1 cellular context compared by ENCODE assay signal in the genomic region with DNA sequence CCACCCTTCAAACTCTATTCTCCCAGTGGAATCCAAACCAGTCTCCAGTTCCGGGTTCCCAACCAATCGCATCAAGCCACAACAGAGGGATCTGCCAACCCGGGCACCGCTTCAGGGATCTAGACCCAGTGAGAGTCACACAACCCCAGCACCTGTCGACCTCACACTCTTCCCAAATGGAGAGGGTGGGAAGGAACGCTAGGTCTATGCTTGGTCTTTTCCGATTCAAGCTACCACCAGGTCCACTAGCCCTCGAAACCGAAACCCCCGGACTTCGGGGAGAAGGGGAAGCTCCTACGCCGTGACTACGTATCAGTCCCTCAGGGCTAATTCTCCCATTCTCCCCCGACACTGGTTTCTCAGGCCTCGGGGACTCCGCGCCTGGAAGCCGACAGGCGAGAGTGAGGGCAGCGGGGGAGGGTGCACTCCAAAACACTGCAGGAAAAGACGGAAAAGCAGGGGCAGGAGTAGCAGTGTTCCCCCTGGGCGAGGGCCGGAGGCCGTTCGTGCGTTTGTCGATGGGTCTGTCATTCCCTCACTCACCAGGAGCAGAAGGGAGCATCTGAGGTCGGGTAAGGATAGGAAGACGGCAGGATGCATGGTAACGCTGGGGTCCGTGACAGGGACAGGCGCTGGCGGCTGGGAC.
TF ChIP-seq lines count a peak whose summit lies in the region.

No MANE protein-coding gene starts in this region.

TF ChIP-seq in HepG2, 621 proteins besides CTCF, POLR2A, EP300 and RAD21 (continued from another document and continues in another):
- TF ChIP-seq, protein P1, sequence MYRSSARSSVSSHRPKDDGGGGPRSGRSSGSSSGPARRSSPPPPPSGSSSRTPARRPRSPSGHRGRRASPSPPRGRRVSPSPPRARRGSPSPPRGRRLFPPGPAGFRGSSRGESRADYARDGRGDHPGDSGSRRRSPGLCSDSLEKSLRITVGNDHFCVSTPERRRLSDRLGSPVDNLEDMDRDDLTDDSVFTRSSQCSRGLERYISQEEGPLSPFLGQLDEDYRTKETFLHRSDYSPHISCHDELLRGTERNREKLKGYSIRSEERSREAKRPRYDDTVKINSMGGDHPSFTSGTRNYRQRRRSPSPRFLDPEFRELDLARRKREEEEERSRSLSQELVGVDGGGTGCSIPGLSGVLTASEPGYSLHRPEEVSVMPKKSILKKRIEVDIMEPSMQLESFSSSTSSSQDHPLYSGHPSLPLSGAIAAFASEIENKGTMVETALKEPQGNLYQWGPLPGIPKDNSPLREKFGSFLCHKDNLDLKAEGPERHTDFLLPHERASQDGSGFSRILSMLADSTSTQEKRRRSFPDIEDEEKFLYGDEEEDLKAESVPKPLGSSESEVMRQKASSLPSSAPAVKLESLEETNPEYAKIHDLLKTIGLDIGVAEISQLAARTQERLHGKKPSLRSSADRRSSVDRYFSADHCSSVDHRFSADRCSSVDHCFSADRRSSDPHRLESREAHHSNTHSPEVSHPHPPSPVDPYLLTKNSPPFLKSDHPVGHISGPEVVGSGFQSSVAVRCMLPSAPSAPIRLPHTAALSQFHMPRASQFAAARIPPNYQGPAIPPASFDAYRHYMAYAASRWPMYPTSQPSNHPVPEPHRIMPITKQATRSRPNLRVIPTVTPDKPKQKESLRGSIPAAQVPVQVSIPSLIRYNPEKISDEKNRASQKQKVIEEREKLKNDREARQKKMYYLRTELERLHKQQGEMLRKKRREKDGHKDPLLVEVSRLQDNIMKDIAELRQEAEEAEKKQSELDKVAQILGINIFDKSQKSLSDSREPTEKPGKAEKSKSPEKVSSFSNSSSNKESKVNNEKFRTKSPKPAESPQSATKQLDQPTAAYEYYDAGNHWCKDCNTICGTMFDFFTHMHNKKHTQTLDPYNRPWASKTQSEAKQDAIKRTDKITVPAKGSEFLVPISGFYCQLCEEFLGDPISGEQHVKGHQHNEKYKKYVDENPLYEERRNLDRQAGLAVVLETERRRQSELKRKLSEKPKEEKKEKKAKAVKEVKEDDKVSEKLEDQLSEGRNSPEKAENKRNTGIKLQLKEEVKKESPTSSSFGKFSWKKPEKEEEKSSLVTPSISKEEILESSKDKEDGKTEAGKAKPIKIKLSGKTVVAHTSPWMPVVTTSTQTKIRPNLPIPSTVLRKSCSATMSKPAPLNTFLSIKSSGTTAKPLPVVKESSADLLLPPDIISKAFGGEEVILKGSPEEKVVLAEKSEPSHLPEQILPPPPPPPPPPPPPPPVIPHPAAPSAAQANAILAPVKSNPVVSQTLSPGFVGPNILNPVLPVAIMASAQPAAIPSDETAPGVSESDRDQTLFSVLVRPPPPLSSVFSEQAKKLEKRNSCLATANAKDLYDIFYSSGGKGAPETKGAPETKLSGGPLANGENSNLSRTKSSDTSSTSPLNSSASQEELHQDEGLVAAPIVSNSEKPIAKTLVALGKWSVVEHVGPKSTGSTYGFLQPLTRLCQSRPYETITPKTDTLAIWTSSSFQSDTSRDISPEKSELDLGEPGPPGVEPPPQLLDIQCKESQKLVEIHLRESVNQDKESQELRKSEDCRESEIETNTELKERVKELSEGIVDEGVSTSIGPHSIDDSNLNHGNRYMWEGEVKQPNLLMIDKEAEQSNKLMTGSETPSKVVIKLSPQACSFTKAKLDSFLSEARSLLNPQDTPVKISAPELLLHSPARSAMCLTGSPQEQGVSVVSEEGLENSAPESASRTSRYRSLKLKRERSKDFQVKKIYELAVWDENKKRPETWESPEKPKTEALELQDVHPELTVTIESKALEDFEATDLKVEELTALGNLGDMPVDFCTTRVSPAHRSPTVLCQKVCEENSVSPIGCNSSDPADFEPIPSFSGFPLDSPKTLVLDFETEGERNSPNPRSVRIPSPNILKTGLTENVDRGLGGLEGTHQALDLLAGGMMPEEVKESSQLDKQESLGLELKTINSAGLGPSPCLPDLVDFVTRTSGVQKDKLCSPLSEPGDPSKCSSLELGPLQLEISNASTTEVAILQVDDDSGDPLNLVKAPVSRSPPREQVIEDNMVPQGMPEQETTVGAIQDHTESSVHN (CRISPR knock-in tag; IDR thresholded peaks at IDR 0.05), result no peak
- TF ChIP-seq CHCHD3 (CRISPR knock-in tag; IDR thresholded peaks at IDR 0.05), result 0 out of 2 replicates have a peak, but pooled peaks have one; percentile 55
- no peak for TF ChIP-seq ATF1 (CRISPR knock-in tag; IDR thresholded peaks at IDR 0.05)
- no peak for TF ChIP-seq ZEB1 (IDR thresholded peaks at IDR 0.05; ENCODE audit: insufficient replicate concordance, low read depth)
- TF ChIP-seq ZNF33A (CRISPR knock-in tag; IDR thresholded peaks at IDR 0.05; ENCODE audit: borderline replicate concordance), result no peak
- TF ChIP-seq IRF2 (CRISPR knock-in tag; IDR thresholded peaks at IDR 0.05), result peak; percentile 41
- TF ChIP-seq TGIF2 (CRISPR knock-in tag; IDR thresholded peaks at IDR 0.05), result no peak
- TF ChIP-seq SATB2 (CRISPR knock-in tag; IDR thresholded peaks at IDR 0.05), result 0 out of 2 replicates have a peak, but pooled peaks have one; percentile 36
- TF ChIP-seq ZNF275 (CRISPR knock-in tag; IDR thresholded peaks at IDR 0.05; ENCODE audit: borderline replicate concordance), result 0 out of 2 replicates have a peak, but pooled peaks have one; percentile 23
- TF ChIP-seq RORA (CRISPR knock-in tag; IDR thresholded peaks at IDR 0.05), result no peak
- TF ChIP-seq, protein P2, sequence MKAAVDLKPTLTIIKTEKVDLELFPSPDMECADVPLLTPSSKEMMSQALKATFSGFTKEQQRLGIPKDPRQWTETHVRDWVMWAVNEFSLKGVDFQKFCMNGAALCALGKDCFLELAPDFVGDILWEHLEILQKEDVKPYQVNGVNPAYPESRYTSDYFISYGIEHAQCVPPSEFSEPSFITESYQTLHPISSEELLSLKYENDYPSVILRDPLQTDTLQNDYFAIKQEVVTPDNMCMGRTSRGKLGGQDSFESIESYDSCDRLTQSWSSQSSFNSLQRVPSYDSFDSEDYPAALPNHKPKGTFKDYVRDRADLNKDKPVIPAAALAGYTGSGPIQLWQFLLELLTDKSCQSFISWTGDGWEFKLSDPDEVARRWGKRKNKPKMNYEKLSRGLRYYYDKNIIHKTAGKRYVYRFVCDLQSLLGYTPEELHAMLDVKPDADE (CRISPR knock-in tag; IDR thresholded peaks at IDR 0.05), result no peak
- TF ChIP-seq ZHX2 (IDR thresholded peaks at IDR 0.05; ENCODE audit: low read depth), result no peak
- TF ChIP-seq ZHX2 (CRISPR knock-in tag; IDR thresholded peaks at IDR 0.05; ENCODE audit: borderline replicate concordance), result no peak
- 0 out of 2 replicates have a peak, but pooled peaks have one; percentile 29 for TF ChIP-seq TARDBP (CRISPR knock-in tag; IDR thresholded peaks at IDR 0.05)
- TF ChIP-seq ZNF430 (CRISPR knock-in tag; IDR thresholded peaks at IDR 0.05), result peak; percentile 64
- no peak for TF ChIP-seq AKAP8 (CRISPR knock-in tag; IDR thresholded peaks at IDR 0.05)
- TF ChIP-seq, protein P3, sequence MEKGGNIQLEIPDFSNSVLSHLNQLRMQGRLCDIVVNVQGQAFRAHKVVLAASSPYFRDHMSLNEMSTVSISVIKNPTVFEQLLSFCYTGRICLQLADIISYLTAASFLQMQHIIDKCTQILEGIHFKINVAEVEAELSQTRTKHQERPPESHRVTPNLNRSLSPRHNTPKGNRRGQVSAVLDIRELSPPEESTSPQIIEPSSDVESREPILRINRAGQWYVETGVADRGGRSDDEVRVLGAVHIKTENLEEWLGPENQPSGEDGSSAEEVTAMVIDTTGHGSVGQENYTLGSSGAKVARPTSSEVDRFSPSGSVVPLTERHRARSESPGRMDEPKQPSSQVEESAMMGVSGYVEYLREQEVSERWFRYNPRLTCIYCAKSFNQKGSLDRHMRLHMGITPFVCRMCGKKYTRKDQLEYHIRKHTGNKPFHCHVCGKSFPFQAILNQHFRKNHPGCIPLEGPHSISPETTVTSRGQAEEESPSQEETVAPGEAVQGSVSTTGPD (CRISPR knock-in tag; IDR thresholded peaks at IDR 0.05), result no peak
- TF ChIP-seq ZNF777 (CRISPR knock-in tag; IDR thresholded peaks at IDR 0.05), result no peak; the same call in 1 of the 2 replicates
- TF ChIP-seq, protein P4, sequence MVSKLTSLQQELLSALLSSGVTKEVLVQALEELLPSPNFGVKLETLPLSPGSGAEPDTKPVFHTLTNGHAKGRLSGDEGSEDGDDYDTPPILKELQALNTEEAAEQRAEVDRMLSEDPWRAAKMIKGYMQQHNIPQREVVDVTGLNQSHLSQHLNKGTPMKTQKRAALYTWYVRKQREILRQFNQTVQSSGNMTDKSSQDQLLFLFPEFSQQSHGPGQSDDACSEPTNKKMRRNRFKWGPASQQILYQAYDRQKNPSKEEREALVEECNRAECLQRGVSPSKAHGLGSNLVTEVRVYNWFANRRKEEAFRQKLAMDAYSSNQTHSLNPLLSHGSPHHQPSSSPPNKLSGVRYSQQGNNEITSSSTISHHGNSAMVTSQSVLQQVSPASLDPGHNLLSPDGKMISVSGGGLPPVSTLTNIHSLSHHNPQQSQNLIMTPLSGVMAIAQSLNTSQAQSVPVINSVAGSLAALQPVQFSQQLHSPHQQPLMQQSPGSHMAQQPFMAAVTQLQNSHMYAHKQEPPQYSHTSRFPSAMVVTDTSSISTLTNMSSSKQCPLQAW (CRISPR knock-in tag; IDR thresholded peaks at IDR 0.05), result peak; percentile 8; the same call in 1 of the 2 replicates
- TF ChIP-seq SMARCE1 (IDR thresholded peaks at IDR 0.05; ENCODE audit: borderline replicate concordance), result no peak
- TF ChIP-seq, protein P5, sequence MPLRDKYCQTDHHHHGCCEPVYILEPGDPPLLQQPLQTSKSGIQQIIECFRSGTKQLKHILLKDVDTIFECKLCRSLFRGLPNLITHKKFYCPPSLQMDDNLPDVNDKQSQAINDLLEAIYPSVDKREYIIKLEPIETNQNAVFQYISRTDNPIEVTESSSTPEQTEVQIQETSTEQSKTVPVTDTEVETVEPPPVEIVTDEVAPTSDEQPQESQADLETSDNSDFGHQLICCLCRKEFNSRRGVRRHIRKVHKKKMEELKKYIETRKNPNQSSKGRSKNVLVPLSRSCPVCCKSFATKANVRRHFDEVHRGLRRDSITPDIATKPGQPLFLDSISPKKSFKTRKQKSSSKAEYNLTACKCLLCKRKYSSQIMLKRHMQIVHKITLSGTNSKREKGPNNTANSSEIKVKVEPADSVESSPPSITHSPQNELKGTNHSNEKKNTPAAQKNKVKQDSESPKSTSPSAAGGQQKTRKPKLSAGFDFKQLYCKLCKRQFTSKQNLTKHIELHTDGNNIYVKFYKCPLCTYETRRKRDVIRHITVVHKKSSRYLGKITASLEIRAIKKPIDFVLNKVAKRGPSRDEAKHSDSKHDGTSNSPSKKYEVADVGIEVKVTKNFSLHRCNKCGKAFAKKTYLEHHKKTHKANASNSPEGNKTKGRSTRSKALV (CRISPR knock-in tag; IDR thresholded peaks at IDR 0.05), result 0 out of 2 replicates have a peak, but pooled peaks have one; percentile 6
- no peak for TF ChIP-seq HDAC2 (CRISPR knock-in tag; IDR thresholded peaks at IDR 0.05)
- TF ChIP-seq ARNTL (CRISPR knock-in tag; IDR thresholded peaks at IDR 0.05), result no peak
- TF ChIP-seq ZNF770 (CRISPR knock-in tag; IDR thresholded peaks at IDR 0.05), result no peak
- TF ChIP-seq FOXC1 (CRISPR knock-in tag; IDR thresholded peaks at IDR 0.05; ENCODE audit: borderline replicate concordance), result no peak
- no peak for TF ChIP-seq RBM39 (IDR thresholded peaks at IDR 0.05; ENCODE audit: low read depth, low read length, poor library complexity, severe bottlenecking)
- TF ChIP-seq SOX5 (CRISPR knock-in tag; IDR thresholded peaks at IDR 0.05; ENCODE audit: borderline replicate concordance), result no peak
